12 cellular contexts compared by ENCODE assay signal in the genomic region with DNA sequence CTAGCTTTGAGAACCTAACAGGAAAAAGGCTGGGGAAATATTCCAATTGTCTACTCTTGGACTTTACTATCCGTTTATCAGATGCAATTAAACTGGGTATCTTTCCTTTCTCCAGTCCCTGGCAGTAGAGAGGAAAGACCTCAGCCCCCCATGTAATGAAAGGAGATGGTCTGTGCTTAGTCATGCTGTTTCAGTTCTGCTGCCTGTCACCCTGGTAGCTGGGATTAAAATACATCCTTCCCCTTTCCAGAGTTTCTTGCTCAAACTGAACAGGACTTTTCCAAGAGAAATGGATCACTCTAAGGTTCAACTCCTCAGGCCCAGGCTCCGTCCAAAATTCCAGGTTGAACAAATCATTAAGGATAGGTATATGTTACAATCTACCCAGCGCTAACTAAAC.
DNase-seq lines count a peak whose midpoint lies in the region; ATAC-seq, FAIRE-seq and TF ChIP-seq lines count a peak whose summit lies in the region.
"Had no signal": no experiment of that assay in that cellular context is flagged by ENCODE, and none has a peak within 500 bp of the region (broad histone marks: within the 10 kb centered on the region; RNA-seq: fewer than 3 reads in every experiment).

No MANE protein-coding gene starts in this region.

- H3K4me2 ChIP-seq in HepG2 (ENCODE audit: low read depth, low read length) (no peak overlapping the region), OCI-LY7 (ENCODE audit: low read length) (peak overlapping the region; percentile 54)

- CTCF ChIA-PET in HepG2 (lab: Yijun Ruan, JAX; ENCODE audit: low intra/inter-chr PET ratio, low total read pairs) (no interaction called here), OCI-LY7 (lab: Charles Lee; ENCODE audit: unreplicated experiment) (interaction anchor here (1.1 kb wide), 1 partner anchor 25 kb away, joined by 4 read pairs; no protein-coding TSS in a partner anchor), GM10248 (lab: Yijun Ruan, JAX) (interaction anchor here (1.0 to 3.0 kb wide), 7 partner anchors 10 to 323 kb away, joined by 3 to 19 read pairs (median 3); no protein-coding TSS in a partner anchor)

- H3K27ac ChIP-seq in liver (ENCODE audit: low read depth in 1 of 2, low read length in 2 of 2), result peak overlapping the region; percentile 11 to 97
- no peak overlapping the region for H3K27ac ChIP-seq in HepG2 (ENCODE audit: extremely low read length, insufficient read depth, low read length)
- peak overlapping the region; percentile 83 for H3K27ac ChIP-seq in OCI-LY7 (ENCODE audit: low read depth, low read length, poor library complexity, severe bottlenecking)

- peaks cover 9 to 35% (median 30%) of the 10 kb centered on the region in 4 donors for H3K4me1 ChIP-seq in liver (ENCODE audit: control insufficient read depth in 4 of 4, insufficient read depth in 4 of 4, low read length in 3 of 4)
- H3K4me1 ChIP-seq in HepG2 (ENCODE audit: insufficient read depth, low read length), result peaks cover 33% of the 10 kb centered on the region
- peaks cover 89% of the 10 kb centered on the region for H3K4me1 ChIP-seq in OCI-LY7 (ENCODE audit: insufficient read depth, low read length, poor library complexity, severe bottlenecking)

- in situ Hi-C loops in HepG2 (cut with HindIII; ENCODE audit: extremely low pct_ligation_motif_present, low pct_unique_long_range_greater_than_20kb), result no loop called here

- BruUV-seq in HepG2 (replicated peaks; lab: Mats Ljungman, UMichigan) (no TSS peak), OCI-LY7 (replicated peaks; lab: Mats Ljungman, UMichigan) (no TSS peak)

- POLR2A ChIA-PET in HepG2 (lab: Yijun Ruan, JAX) (no interaction called here), OCI-LY7 (lab: Charles Lee) (interaction anchor here (0.6 to 4.8 kb wide), 18 partner anchors 9 to 330 kb away, joined by 3 to 35 read pairs (median 5); no protein-coding TSS in a partner anchor), GM10248 (lab: Yijun Ruan, JAX) (interaction anchor here (1.4 kb wide), 1 partner anchor 202 kb away, joined by 3 read pairs; a partner anchor contains a TSS)

- TF ChIP-seq RAD21 in liver (IDR thresholded peaks at IDR 0.05), result no peak
- no peak for TF ChIP-seq RAD21 in HepG2 (CRISPR knock-in tag; IDR thresholded peaks at IDR 0.05)

- H3K27me3 ChIP-seq in liver (ENCODE audit: control insufficient read depth in 4 of 4, insufficient read depth in 4 of 4, low read length in 3 of 4) (no peaks in the 10 kb centered on the region), HepG2 (ENCODE audit: control insufficient read depth in 1 of 2, insufficient read depth in 2 of 2, low read length in 2 of 2) (no peaks in the 10 kb centered on the region)

- H3K4me3 ChIP-seq in liver (ENCODE audit: low read depth in 1 of 3, low read length in 3 of 3) (no peak overlapping the region), HepG2 (replicated peaks in 1 of 3; ENCODE audit: insufficient read depth in 1 of 3, low read depth in 2 of 3, low read length in 3 of 3) (no peak overlapping the region), OCI-LY7 (ENCODE audit: low read depth, low read length, poor library complexity, severe bottlenecking) (peak overlapping the region; percentile 38)

- ATAC-seq in HepG2, result no peak
- no peak for ATAC-seq in GM21381 (IDR thresholded peaks at IDR 0.05; ENCODE audit: unreplicated experiment)
- ATAC-seq: HCT116 had no signal

- H3K79me2 ChIP-seq in HepG2 (ENCODE audit: insufficient read depth, low read length), result no peaks in the 10 kb centered on the region
- H3K79me2 ChIP-seq in OCI-LY7 (ENCODE audit: insufficient read depth, low read depth, low read length), result no peaks in the 10 kb centered on the region

- no peak for FAIRE-seq in HepG2 (lab: Jason Lieb, UNC)
- FAIRE-seq: TTC549 had no signal

- no peaks in the 10 kb centered on the region for H3K36me3 ChIP-seq in liver (ENCODE audit: control insufficient read depth in 4 of 4, insufficient read depth in 3 of 4, low read depth in 1 of 4, low read length in 3 of 4)
- no peaks in the 10 kb centered on the region for H3K36me3 ChIP-seq in HepG2 (replicated peaks in 1 of 2; ENCODE audit: control insufficient read depth in 1 of 2, insufficient read depth in 2 of 2, low read length in 2 of 2)
- no peaks in the 10 kb centered on the region for H3K36me3 ChIP-seq in OCI-LY7 (ENCODE audit: insufficient read depth, low read length)

- 84% methylated on average over 3 of the region's 3 CpGs for WGBS in liver
- 40% methylated on average over 3 of the region's 3 CpGs for WGBS in HepG2 (ENCODE audit: low lambda C conversion rate)

- intact Hi-C loops in HepG2 (cut with micrococcal nuclease; ENCODE audit: unreplicated experiment), result no loop called here
- intact Hi-C loops in OCI-LY7 (cut with micrococcal nuclease; ENCODE audit: unreplicated experiment), result loop anchor here (5.0 kb wide), 1 partner anchor 204 kb away; a partner anchor contains a TSS

- H4K20me1 ChIP-seq in HepG2 (ENCODE audit: insufficient read depth, low read length) (no peaks in the 10 kb centered on the region), OCI-LY7 (ENCODE audit: insufficient read depth, low read length) (no peaks in the 10 kb centered on the region)

- TF ChIP-seq EP300 in HepG2 (IDR thresholded peaks at IDR 0.05; ENCODE audit: low read depth in 2 of 2, low read length in 2 of 2) (no peak), HepG2 (CRISPR knock-in tag; IDR thresholded peaks at IDR 0.05; ENCODE audit: borderline replicate concordance) (no peak)

- H2AFZ ChIP-seq in HepG2 (ENCODE audit: low read length) (no peak overlapping the region), OCI-LY7 (ENCODE audit: low read length) (peak overlapping the region; percentile 93)

- no peaks in the 10 kb centered on the region for H3K9me3 ChIP-seq in liver (ENCODE audit: control insufficient read depth in 4 of 4, low read length in 3 of 4)
- no peaks in the 10 kb centered on the region for H3K9me3 ChIP-seq in HepG2 (ENCODE audit: low read length)
- H3K9me3 ChIP-seq in OCI-LY7 (ENCODE audit: low read length), result no peaks in the 10 kb centered on the region

- DNase-seq in HepG2 (ENCODE audit: low spot score) (no peak), OCI-LY7 (ENCODE audit: low spot score) (no peak), medulla oblongata (ENCODE audit: extremely low spot score) (peak; percentile 35), hepatic stellate cell (ENCODE audit: low spot score) (no peak), NCI-H524 treated with DMSO at 0.1 percent for 48 hours (lab: John Stamatoyannopoulos, UW) (no peak), GM10248 (ENCODE audit: extremely low spot score) (no peak)
- DNase-seq: EL, NCI-H1092 treated with DMSO at 0.1 percent for 48 hours had no signal

- no peaks in the 10 kb centered on the region for H3K9me2 ChIP-seq in OCI-LY7 (ENCODE audit: insufficient read depth, low read length)

- TF ChIP-seq POLR2A in HepG2 (IDR thresholded peaks at IDR 0.05; ENCODE audit: insufficient read depth in 1 of 2, low read depth in 2 of 2, low read length in 2 of 2), result no peak

- no peak for TF ChIP-seq CTCF in liver (IDR thresholded peaks at IDR 0.05; ENCODE audit: low read depth, low read length, missing input control)
- no peak for TF ChIP-seq CTCF in HepG2 (CRISPR knock-in tag; IDR thresholded peaks at IDR 0.05)
- TF ChIP-seq CTCF in OCI-LY7 (conservative IDR thresholded peaks at IDR 0.05; ENCODE audit: low read length), result no peak
- TF ChIP-seq CTCF in GM10248 (IDR thresholded peaks at IDR 0.05; ENCODE audit: control extremely low read depth, extremely low read depth, low read depth, missing control alignments), result no peak

- H3K9ac ChIP-seq in liver (ENCODE audit: low read depth in 1 of 2, low read length in 2 of 2) (no peak overlapping the region), HepG2 (ENCODE audit: insufficient read depth, low read depth, low read length) (no peak overlapping the region)

TF ChIP-seq in liver, 16 proteins besides CTCF, POLR2A, EP300 and RAD21 (continues in another document):
- TF ChIP-seq, protein P1, sequence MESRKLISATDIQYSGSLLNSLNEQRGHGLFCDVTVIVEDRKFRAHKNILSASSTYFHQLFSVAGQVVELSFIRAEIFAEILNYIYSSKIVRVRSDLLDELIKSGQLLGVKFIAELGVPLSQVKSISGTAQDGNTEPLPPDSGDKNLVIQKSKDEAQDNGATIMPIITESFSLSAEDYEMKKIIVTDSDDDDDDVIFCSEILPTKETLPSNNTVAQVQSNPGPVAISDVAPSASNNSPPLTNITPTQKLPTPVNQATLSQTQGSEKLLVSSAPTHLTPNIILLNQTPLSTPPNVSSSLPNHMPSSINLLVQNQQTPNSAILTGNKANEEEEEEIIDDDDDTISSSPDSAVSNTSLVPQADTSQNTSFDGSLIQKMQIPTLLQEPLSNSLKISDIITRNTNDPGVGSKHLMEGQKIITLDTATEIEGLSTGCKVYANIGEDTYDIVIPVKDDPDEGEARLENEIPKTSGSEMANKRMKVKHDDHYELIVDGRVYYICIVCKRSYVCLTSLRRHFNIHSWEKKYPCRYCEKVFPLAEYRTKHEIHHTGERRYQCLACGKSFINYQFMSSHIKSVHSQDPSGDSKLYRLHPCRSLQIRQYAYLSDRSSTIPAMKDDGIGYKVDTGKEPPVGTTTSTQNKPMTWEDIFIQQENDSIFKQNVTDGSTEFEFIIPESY (IDR thresholded peaks at IDR 0.05), result no peak
- TF ChIP-seq HNF4A (conservative IDR thresholded peaks at IDR 0.05), result no peak

TF ChIP-seq in HepG2, 621 proteins besides CTCF, POLR2A, EP300 and RAD21:
- no peak for TF ChIP-seq ZNF879 (CRISPR knock-in tag; IDR thresholded peaks at IDR 0.05)
TF ChIP-seq in HepG2: peak in this region for 0.
